Comparison of ENCODE assay signal across 13 cellular contexts in genomic region chr5:89232139-89232603, GRCh38.
A peak's percentile ranks its signal among the peaks of the same experiment; 100 is the strongest.
DNase-seq lines count a peak whose midpoint lies in the region; ATAC-seq and TF ChIP-seq lines count a peak whose summit lies in the region.
"Had no signal": no experiment of that assay in that cellular context is flagged by ENCODE, and none has a peak within 500 bp of the region (broad histone marks: within the 10 kb centered on the region; RNA-seq: fewer than 3 reads in every experiment).

No MANE protein-coding gene starts in this region.

- H3K27ac Mint-ChIP-seq in activated T-cell treated with anti-CD3 and anti-CD28 coated beads, Interleukin-2, amount 50 U/mL, for 72 hours, result no peak overlapping the region
- no peak overlapping the region for H3K27ac Mint-ChIP-seq in stimulated activated naive CD8-positive, alpha-beta T cell treated with anti-CD3 and anti-CD28 coated beads, Interleukin-15, amount 100 ng/mL, for 72 hours
- H3K27ac Mint-ChIP-seq in glutamatergic neuron (ENCODE audit: unreplicated experiment), result no peak overlapping the region
- H3K27ac Mint-ChIP-seq: HFFc6 had no signal

- ATAC-seq in activated T-cell treated with anti-CD3 and anti-CD28 coated beads, Interleukin-2, amount 50 U/mL, for 72 hours (replicated peaks in 1 of 2), result peak; percentile 57 to 73
- ATAC-seq in HG02571 (IDR thresholded peaks at IDR 0.05; ENCODE audit: unreplicated experiment) (peak; percentile 95), HG03354 (IDR thresholded peaks at IDR 0.05; ENCODE audit: poor library complexity, severe bottlenecking, unreplicated experiment) (peak; percentile 98), left cardiac atrium (no peak)
- ATAC-seq in stimulated activated naive CD8-positive, alpha-beta T cell treated with anti-CD3 and anti-CD28 coated beads, Interleukin-15, amount 100 ng/mL, for 72 hours, result peak; percentile 64
- ATAC-seq: A549, left lobe of liver, upper lobe of right lung had no signal

- no peak for DNase-seq in activated T-cell treated with anti-CD3 and anti-CD28 coated beads, Interleukin-2, amount 50 U/mL, for 72 hours
- DNase-seq in activated T-cell treated with anti-CD3 and anti-CD28 coated beads for 4 hours, result no peak
- no peak for DNase-seq in stimulated activated naive CD8-positive, alpha-beta T cell treated with anti-CD3 and anti-CD28 coated beads, Interleukin-15, amount 100 ng/mL, for 72 hours
- DNase-seq in activated gamma-delta T cell treated with Interleukin-2 at 50 U/mL for 16 hours, result no peak
- DNase-seq in glutamatergic neuron, result no peak
- no peak for DNase-seq in left cardiac atrium
- DNase-seq: HFFc6, NCI-H82, upper lobe of right lung had no signal

- H3K4me1 Mint-ChIP-seq in activated T-cell treated with anti-CD3 and anti-CD28 coated beads, Interleukin-2, amount 50 U/mL, for 72 hours (ENCODE audit: low read depth), result no peaks in the 10 kb centered on the region
- no peaks in the 10 kb centered on the region for H3K4me1 Mint-ChIP-seq in stimulated activated naive CD8-positive, alpha-beta T cell treated with anti-CD3 and anti-CD28 coated beads, Interleukin-15, amount 100 ng/mL, for 72 hours
- peaks cover 2% of the 10 kb centered on the region for H3K4me1 Mint-ChIP-seq in glutamatergic neuron (ENCODE audit: low read depth, unreplicated experiment)

- H3K9me3 Mint-ChIP-seq in activated T-cell treated with anti-CD3 and anti-CD28 coated beads, Interleukin-2, amount 50 U/mL, for 72 hours, result no peaks in the 10 kb centered on the region
- no peaks in the 10 kb centered on the region for H3K9me3 Mint-ChIP-seq in stimulated activated naive CD8-positive, alpha-beta T cell treated with anti-CD3 and anti-CD28 coated beads, Interleukin-15, amount 100 ng/mL, for 72 hours
- H3K9me3 Mint-ChIP-seq in glutamatergic neuron (ENCODE audit: unreplicated experiment), result no peaks in the 10 kb centered on the region
- H3K9me3 Mint-ChIP-seq: HFFc6 had no signal

- intact Hi-C loops in left cardiac atrium (cut with DNase I), result no loop called here

- H3K27me3 Mint-ChIP-seq in activated T-cell treated with anti-CD3 and anti-CD28 coated beads, Interleukin-2, amount 50 U/mL, for 72 hours (ENCODE audit: low read depth), result peaks cover 6% of the 10 kb centered on the region
- H3K27me3 Mint-ChIP-seq in stimulated activated naive CD8-positive, alpha-beta T cell treated with anti-CD3 and anti-CD28 coated beads, Interleukin-15, amount 100 ng/mL, for 72 hours, result no peaks in the 10 kb centered on the region
- H3K27me3 Mint-ChIP-seq in glutamatergic neuron (ENCODE audit: unreplicated experiment), result no peaks in the 10 kb centered on the region

- no peak overlapping the region for H3K4me3 Mint-ChIP-seq in activated T-cell treated with anti-CD3 and anti-CD28 coated beads, Interleukin-2, amount 50 U/mL, for 72 hours
- no peak overlapping the region for H3K4me3 Mint-ChIP-seq in stimulated activated naive CD8-positive, alpha-beta T cell treated with anti-CD3 and anti-CD28 coated beads, Interleukin-15, amount 100 ng/mL, for 72 hours
- no peak overlapping the region for H3K4me3 Mint-ChIP-seq in glutamatergic neuron (ENCODE audit: unreplicated experiment)
- H3K4me3 Mint-ChIP-seq: HFFc6 had no signal

- TF ChIP-seq CTCF in glutamatergic neuron (IDR thresholded peaks at IDR 0.05; ENCODE audit: partially characterized antibody, unreplicated experiment), result no peak

- H3K36me3 Mint-ChIP-seq in activated T-cell treated with anti-CD3 and anti-CD28 coated beads, Interleukin-2, amount 50 U/mL, for 72 hours (ENCODE audit: insufficient read depth in 2 of 2), result no peaks in the 10 kb centered on the region
- H3K36me3 Mint-ChIP-seq in glutamatergic neuron (ENCODE audit: unreplicated experiment), result no peaks in the 10 kb centered on the region

Comparison
In these comparisons a context has a peak if more than half of its experiments do, and no peak if none do; other contexts are left out.
1. ATAC-seq: peak in activated T-cell treated with anti-CD3 and anti-CD28 coated beads, Interleukin-2, amount 50 U/mL, for 72 hours (2 of 2), HG02571 (single experiment), HG03354 (single experiment) and stimulated activated naive CD8-positive, alpha-beta T cell treated with anti-CD3 and anti-CD28 coated beads, Interleukin-15, amount 100 ng/mL, for 72 hours (single experiment); none in left cardiac atrium (0 of 2).